ENCODE assay signal across 15 cellular contexts in the genomic region with DNA sequence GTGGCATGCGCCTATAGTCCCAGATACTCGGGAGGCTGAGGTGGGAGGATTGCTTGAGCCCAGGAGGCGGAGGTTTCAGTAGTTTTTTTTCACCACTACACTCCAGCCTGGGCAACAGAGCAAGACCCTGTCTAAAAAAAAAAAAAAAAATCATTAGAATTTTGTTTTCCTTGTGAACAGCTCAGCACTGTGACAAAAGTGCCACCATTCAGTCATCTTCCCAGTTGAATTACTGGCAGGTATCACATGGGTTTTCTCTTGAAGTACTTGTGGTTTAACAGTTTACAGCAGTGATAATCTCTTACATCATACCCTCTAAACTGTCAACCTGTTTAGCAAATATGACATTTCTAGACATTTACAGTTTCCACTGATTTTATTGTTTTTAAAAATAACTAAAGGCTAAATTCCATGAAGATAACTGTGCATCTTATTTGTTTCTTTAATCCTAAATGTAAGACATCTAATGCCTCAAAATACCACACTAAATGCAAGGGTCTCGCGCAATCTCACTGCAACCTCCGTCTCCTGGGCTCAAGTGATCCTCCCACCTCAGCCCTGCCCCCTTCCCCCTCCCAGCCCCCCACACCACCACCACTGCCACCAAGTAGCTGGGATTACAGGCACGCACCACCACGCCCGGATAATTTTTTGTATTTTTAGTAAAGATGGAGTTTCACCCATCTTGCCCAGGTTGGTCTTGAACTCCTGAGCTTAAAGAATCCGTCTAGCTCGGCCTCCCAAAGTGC. TPM values are rescaled to one million over a fixed set of nuclear protein-coding genes. Genes with fewer than 3 reads are reported as not detected.
DNase-seq lines count a peak whose midpoint lies in the region; ATAC-seq and TF ChIP-seq lines count a peak whose summit lies in the region.
"Had no signal": no experiment of that assay in that cellular context is flagged by ENCODE, and none has a peak within 500 bp of the region (broad histone marks: within the 10 kb centered on the region; RNA-seq: fewer than 3 reads in every experiment).

No MANE protein-coding gene starts in this region.

- intact Hi-C loops in activated CD4-positive, alpha-beta memory T cell treated with anti-CD3 and anti-CD28 coated beads for 36 hours (cut with micrococcal nuclease) = no loop called here
- intact Hi-C loops in Calu3 (cut with micrococcal nuclease; ENCODE audit: unreplicated experiment) = no loop called here

- TF ChIP-seq CTCF in LNCaP clone FGC (IDR thresholded peaks at IDR 0.05; ENCODE audit: control insufficient read depth, extremely low read depth, insufficient read depth) (no peak), Calu3 (IDR thresholded peaks at IDR 0.05; ENCODE audit: unreplicated experiment) (no peak)

- peak overlapping the region; percentile 71 for H3K27ac Mint-ChIP-seq in activated CD4-positive, alpha-beta memory T cell treated with anti-CD3 and anti-CD28 coated beads for 36 hours
- peak overlapping the region in 8 of 10 donors; percentile 4 to 79 (median 60) for H3K27ac Mint-ChIP-seq in naive thymus-derived CD8-positive, alpha-beta T cell
- H3K27ac Mint-ChIP-seq in Calu3 (ENCODE audit: unreplicated experiment) = no peak overlapping the region

- ATAC-seq in naive thymus-derived CD8-positive, alpha-beta T cell = peak; percentile 73 to 84
- ATAC-seq in GM21786 (IDR thresholded peaks at IDR 0.05; ENCODE audit: unreplicated experiment) = no peak
- no peak for ATAC-seq in GM18519 (IDR thresholded peaks at IDR 0.05; ENCODE audit: low FRiP score, unreplicated experiment)

- no peaks in the 10 kb centered on the region for H3K9me3 Mint-ChIP-seq in activated CD4-positive, alpha-beta memory T cell treated with anti-CD3 and anti-CD28 coated beads for 36 hours
- no peaks in the 10 kb centered on the region for H3K9me3 Mint-ChIP-seq in naive thymus-derived CD8-positive, alpha-beta T cell
- H3K9me3 Mint-ChIP-seq in Calu3 (ENCODE audit: low read depth, unreplicated experiment) = no peaks in the 10 kb centered on the region

- H3K4me3 Mint-ChIP-seq in activated CD4-positive, alpha-beta memory T cell treated with anti-CD3 and anti-CD28 coated beads for 36 hours = no peak overlapping the region
- H3K4me3 Mint-ChIP-seq in naive thymus-derived CD8-positive, alpha-beta T cell = peak overlapping the region in 1 of 10 donors; percentile 15
- H3K4me3 Mint-ChIP-seq in Calu3 (ENCODE audit: low read depth, unreplicated experiment) = no peak overlapping the region

- no peaks in the 10 kb centered on the region for H3K27me3 Mint-ChIP-seq in activated CD4-positive, alpha-beta memory T cell treated with anti-CD3 and anti-CD28 coated beads for 36 hours
- no peaks in the 10 kb centered on the region for H3K27me3 Mint-ChIP-seq in naive thymus-derived CD8-positive, alpha-beta T cell
- no peaks in the 10 kb centered on the region for H3K27me3 Mint-ChIP-seq in Calu3 (ENCODE audit: unreplicated experiment)

- BruUV-seq in Calu3 (replicated peaks; lab: Mats Ljungman, UMichigan) = no TSS peak

- H3K36me3 Mint-ChIP-seq in activated CD4-positive, alpha-beta memory T cell treated with anti-CD3 and anti-CD28 coated beads for 36 hours = peaks cover 6% of the 10 kb centered on the region
- H3K36me3 Mint-ChIP-seq in naive thymus-derived CD8-positive, alpha-beta T cell = peaks cover 0 to 27% (median 0%) of the 10 kb centered on the region in 3 donors
- peaks cover 9% of the 10 kb centered on the region for H3K36me3 Mint-ChIP-seq in Calu3 (ENCODE audit: insufficient read depth, unreplicated experiment)

- DNase-seq in NOMO-1 treated with DMSO at 0.1 percent for 48 hours (lab: John Stamatoyannopoulos, UW; ENCODE audit: unreplicated experiment) = peak; percentile 80
- DNase-seq in NOMO-1 treated with dmso at 0.1 percent for 144 hours (lab: John Stamatoyannopoulos, UW; ENCODE audit: unreplicated experiment) = no peak
- DNase-seq in LNCaP clone FGC (ENCODE audit: low read depth) = no peak
- DNase-seq in activated CD4-positive, alpha-beta memory T cell treated with anti-CD3 and anti-CD28 coated beads for 36 hours = no peak
- peak in 3 of 10 donors; percentile 25 to 34 (median 28) for DNase-seq in naive thymus-derived CD8-positive, alpha-beta T cell
- no peak for DNase-seq in Calu3
- DNase-seq: activated CD4-positive, alpha-beta T cell treated with anti-CD3 and anti-CD28 coated beads for 48 hours; glutamatergic neuron; NCI-H1436 treated with DMSO at 0.1 percent for 48 hours; nucleus accumbens; right lobe of liver; stimulated activated CD4-positive, alpha-beta T cell treated with anti-CD3 and anti-CD28 coated beads, Interleukin-4, amount 100 ng/mL, for 24 hours; upper lobe of left lung had no signal

- POLR2A ChIA-PET in activated CD4-positive, alpha-beta memory T cell treated with anti-CD3 and anti-CD28 coated beads for 36 hours (lab: Charles Lee) = interaction anchor here (0.6 to 0.7 kb wide), 2 partner anchors 59 to 80 kb away, joined by 3 read pairs; no protein-coding TSS in a partner anchor
- POLR2A ChIA-PET in naive thymus-derived CD8-positive, alpha-beta T cell (lab: Charles Lee) = interaction anchor here (1.0 kb wide), 1 partner anchor 10 kb away, joined by 3 read pairs; no protein-coding TSS in a partner anchor

- 0 out of 2 replicates have a peak overlapping the region, but pooled peaks have one; percentile 3 for H3K4me3 ChIP-seq in LNCaP clone FGC (ENCODE audit: low read depth, low read length)
- H3K4me3 ChIP-seq: right lobe of liver, upper lobe of left lung had no signal

- CTCF ChIA-PET in activated CD4-positive, alpha-beta memory T cell treated with anti-CD3 and anti-CD28 coated beads for 36 hours (lab: Charles Lee) = interaction anchor here (0.7 to 2.1 kb wide), 4 partner anchors 9 to 235 kb away, joined by 3 to 13 read pairs (median 6); no protein-coding TSS in a partner anchor
- CTCF ChIA-PET in Calu3 (lab: Charles Lee) = interaction anchor here (0.6 to 1.4 kb wide), 2 partner anchors 11 to 265 kb away, joined by 3 to 6 read pairs; no protein-coding TSS in a partner anchor

- H3K4me1 Mint-ChIP-seq in activated CD4-positive, alpha-beta memory T cell treated with anti-CD3 and anti-CD28 coated beads for 36 hours (ENCODE audit: low read depth) = peaks cover 53% of the 10 kb centered on the region
- H3K4me1 Mint-ChIP-seq in naive thymus-derived CD8-positive, alpha-beta T cell = peaks cover 23 to 71% (median 64%) of the 10 kb centered on the region in 4 donors
- peaks cover 14% of the 10 kb centered on the region for H3K4me1 Mint-ChIP-seq in Calu3 (ENCODE audit: low read depth, unreplicated experiment)

RNA-seq across cellular contexts. Expression of a gene that starts 7.0 kb away (rescaled TPM):
- total RNA-seq in activated CD4-positive, alpha-beta memory T cell treated with anti-CD3 and anti-CD28 coated beads for 36 hours = 10 to 100 TPM; 45.8 to 48.3 TPM
- total RNA-seq in naive thymus-derived CD8-positive, alpha-beta T cell = 10 to 100 TPM; 75.4 to 77.6 TPM
- polyA plus RNA-seq in naive thymus-derived CD8-positive, alpha-beta T cell = 10 to 100 TPM; 54.7 to 57.8 (median 56.5) TPM
- 79.0 and 85.3 TPM in 2 replicates for total RNA-seq in Calu3 (2022)

Comparison
In these comparisons a context has a peak if more than half of its experiments do, and no peak if none do; other contexts are left out.
1. ATAC-seq: peak in naive thymus-derived CD8-positive, alpha-beta T cell (2 of 2); none in GM21786 (single experiment) and GM18519 (single experiment).